1 cellular context compared by ENCODE assay signal in the genomic region with DNA sequence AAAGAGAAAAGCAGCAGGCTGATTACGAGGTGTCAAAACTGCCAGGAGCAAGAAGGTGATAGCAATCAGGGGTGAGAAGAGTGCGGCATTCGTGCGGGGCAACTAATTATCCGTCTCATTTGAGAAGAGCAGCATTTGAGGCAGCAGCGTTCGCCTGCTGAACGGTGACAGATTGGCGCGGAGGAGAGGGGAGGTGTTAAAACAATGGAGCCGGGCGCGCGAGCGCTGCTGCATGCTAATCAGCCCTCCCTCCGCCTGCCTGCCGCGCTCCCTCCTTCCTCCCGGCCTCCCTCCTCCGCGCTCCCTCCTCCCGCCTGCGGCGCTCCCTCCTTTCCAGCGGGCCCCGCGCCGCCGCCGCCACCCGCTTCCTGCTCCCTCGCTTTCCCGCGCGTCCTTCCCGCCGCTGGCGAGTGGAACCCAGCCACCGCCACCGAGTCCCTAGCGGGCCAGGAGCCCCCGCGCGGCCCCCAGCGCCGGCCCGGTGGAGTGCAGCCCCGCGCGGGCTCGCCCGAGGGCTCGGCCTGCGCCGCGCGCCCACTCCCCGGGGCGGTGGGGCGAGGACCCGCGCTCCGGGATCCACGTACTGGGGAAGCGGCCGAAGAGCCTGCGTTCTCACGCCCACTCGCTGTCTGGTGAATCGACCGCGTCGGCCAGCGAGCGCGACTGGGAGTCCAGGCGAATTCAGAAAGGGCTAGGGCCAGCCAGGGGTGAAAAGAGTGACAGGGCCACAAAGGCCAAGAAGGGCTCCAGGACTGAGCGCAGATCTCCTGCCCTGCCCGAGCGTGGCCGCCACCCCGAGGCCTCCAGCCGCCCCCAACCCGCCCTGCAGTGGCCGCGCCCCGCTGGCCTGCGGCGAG.
TF ChIP-seq lines count a peak whose summit lies in the region.

No MANE protein-coding gene starts in this region.

TF ChIP-seq in A549, 52 proteins besides CTCF, POLR2A, EP300 and RAD21 (continued from another document):
- TF ChIP-seq RCOR1 (IDR thresholded peaks at IDR 0.05; ENCODE audit: low read depth, low read length) (no peak), POLR2AphosphoS2 (conservative IDR thresholded peaks at IDR 0.05; ENCODE audit: low read length) (no peak), HOXB13 (CRISPR knock-in tag; IDR thresholded peaks at IDR 0.05; ENCODE audit: low read depth) (0 out of 2 replicates have a peak, but pooled peaks have one; percentile 49), FOXS1 (CRISPR knock-in tag; IDR thresholded peaks at IDR 0.05) (no peak), NR3C1 (IDR thresholded peaks at IDR 0.05) (no peak), MYC (IDR thresholded peaks at IDR 0.05; ENCODE audit: borderline replicate concordance, low read length) (no peak), JUNB (IDR thresholded peaks at IDR 0.05) (no peak), FOSB (CRISPR knock-in tag; IDR thresholded peaks at IDR 0.05) (no peak), FOSL2 (IDR thresholded peaks at IDR 0.05) (no peak), FOSL2 (CRISPR knock-in tag; IDR thresholded peaks at IDR 0.05) (no peak), SREBF2 (IDR thresholded peaks at IDR 0.05) (no peak), HOXB5 (CRISPR knock-in tag; IDR thresholded peaks at IDR 0.05) (0 out of 2 replicates have a peak, but pooled peaks have one; percentile 43), JUN (IDR thresholded peaks at IDR 0.05) (0 out of 5 replicates have a peak, but pooled peaks of 1 of the 2 experiments have one; percentile 24), RFX5 (IDR thresholded peaks at IDR 0.05) (no peak), NPAS2 (CRISPR knock-in tag; IDR thresholded peaks at IDR 0.05; ENCODE audit: borderline replicate concordance) (no peak), PHF8 (IDR thresholded peaks at IDR 0.05; ENCODE audit: borderline replicate concordance, low read depth) (no peak), KDM1A (IDR thresholded peaks at IDR 0.05; ENCODE audit: low read depth) (no peak), EHF (CRISPR knock-in tag; IDR thresholded peaks at IDR 0.05) (no peak), ZC3H11A (IDR thresholded peaks at IDR 0.05) (no peak), BHLHE40 (IDR thresholded peaks at IDR 0.05; ENCODE audit: low read depth, low read length) (no peak), MAFK (IDR thresholded peaks at IDR 0.05; ENCODE audit: partially characterized antibody) (no peak), TP53 (CRISPR knock-in tag; IDR thresholded peaks at IDR 0.05) (0 out of 2 replicates have a peak, but pooled peaks have one; percentile 34), SMC3 (IDR thresholded peaks at IDR 0.05) (no peak), ZNF302 (CRISPR knock-in tag; IDR thresholded peaks at IDR 0.05) (no peak), CEBPB (IDR thresholded peaks at IDR 0.05) (no peak), RNF2 (IDR thresholded peaks at IDR 0.05; ENCODE audit: borderline replicate concordance, low read depth) (no peak; the same call in 1 of the 2 replicates), HDAC2 (IDR thresholded peaks at IDR 0.05) (no peak), CHD4 (IDR thresholded peaks at IDR 0.05; ENCODE audit: borderline replicate concordance) (no peak), MAZ (IDR thresholded peaks at IDR 0.05; ENCODE audit: borderline replicate concordance, low read depth, low read length) (no peak), HEYL (CRISPR knock-in tag; IDR thresholded peaks at IDR 0.05) (no peak), EHMT2 (IDR thresholded peaks at IDR 0.05; ENCODE audit: low read depth) (no peak), ESRRA (IDR thresholded peaks at IDR 0.05; ENCODE audit: borderline replicate concordance, low read length) (no peak), HOXA7 (CRISPR knock-in tag; IDR thresholded peaks at IDR 0.05) (no peak), CBX2 (IDR thresholded peaks at IDR 0.05; ENCODE audit: borderline replicate concordance, low read depth) (no peak)
- TF ChIP-seq, protein P1, sequence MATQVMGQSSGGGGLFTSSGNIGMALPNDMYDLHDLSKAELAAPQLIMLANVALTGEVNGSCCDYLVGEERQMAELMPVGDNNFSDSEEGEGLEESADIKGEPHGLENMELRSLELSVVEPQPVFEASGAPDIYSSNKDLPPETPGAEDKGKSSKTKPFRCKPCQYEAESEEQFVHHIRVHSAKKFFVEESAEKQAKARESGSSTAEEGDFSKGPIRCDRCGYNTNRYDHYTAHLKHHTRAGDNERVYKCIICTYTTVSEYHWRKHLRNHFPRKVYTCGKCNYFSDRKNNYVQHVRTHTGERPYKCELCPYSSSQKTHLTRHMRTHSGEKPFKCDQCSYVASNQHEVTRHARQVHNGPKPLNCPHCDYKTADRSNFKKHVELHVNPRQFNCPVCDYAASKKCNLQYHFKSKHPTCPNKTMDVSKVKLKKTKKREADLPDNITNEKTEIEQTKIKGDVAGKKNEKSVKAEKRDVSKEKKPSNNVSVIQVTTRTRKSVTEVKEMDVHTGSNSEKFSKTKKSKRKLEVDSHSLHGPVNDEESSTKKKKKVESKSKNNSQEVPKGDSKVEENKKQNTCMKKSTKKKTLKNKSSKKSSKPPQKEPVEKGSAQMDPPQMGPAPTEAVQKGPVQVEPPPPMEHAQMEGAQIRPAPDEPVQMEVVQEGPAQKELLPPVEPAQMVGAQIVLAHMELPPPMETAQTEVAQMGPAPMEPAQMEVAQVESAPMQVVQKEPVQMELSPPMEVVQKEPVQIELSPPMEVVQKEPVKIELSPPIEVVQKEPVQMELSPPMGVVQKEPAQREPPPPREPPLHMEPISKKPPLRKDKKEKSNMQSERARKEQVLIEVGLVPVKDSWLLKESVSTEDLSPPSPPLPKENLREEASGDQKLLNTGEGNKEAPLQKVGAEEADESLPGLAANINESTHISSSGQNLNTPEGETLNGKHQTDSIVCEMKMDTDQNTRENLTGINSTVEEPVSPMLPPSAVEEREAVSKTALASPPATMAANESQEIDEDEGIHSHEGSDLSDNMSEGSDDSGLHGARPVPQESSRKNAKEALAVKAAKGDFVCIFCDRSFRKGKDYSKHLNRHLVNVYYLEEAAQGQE (IDR thresholded peaks at IDR 0.05) = no peak
- TF ChIP-seq, protein P2, sequence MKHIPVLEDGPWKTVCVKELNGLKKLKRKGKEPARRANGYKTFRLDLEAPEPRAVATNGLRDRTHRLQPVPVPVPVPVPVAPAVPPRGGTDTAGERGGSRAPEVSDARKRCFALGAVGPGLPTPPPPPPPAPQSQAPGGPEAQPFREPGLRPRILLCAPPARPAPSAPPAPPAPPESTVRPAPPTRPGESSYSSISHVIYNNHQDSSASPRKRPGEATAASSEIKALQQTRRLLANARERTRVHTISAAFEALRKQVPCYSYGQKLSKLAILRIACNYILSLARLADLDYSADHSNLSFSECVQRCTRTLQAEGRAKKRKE (CRISPR knock-in tag; IDR thresholded peaks at IDR 0.05; ENCODE audit: low read depth) = 0 out of 2 replicates have a peak, but pooled peaks have one; percentile 45
- TF ChIP-seq, protein P3, sequence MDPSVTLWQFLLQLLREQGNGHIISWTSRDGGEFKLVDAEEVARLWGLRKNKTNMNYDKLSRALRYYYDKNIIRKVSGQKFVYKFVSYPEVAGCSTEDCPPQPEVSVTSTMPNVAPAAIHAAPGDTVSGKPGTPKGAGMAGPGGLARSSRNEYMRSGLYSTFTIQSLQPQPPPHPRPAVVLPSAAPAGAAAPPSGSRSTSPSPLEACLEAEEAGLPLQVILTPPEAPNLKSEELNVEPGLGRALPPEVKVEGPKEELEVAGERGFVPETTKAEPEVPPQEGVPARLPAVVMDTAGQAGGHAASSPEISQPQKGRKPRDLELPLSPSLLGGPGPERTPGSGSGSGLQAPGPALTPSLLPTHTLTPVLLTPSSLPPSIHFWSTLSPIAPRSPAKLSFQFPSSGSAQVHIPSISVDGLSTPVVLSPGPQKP (IDR thresholded peaks at IDR 0.05; ENCODE audit: low read depth, low read length) = no peak
- TF ChIP-seq, protein P4, sequence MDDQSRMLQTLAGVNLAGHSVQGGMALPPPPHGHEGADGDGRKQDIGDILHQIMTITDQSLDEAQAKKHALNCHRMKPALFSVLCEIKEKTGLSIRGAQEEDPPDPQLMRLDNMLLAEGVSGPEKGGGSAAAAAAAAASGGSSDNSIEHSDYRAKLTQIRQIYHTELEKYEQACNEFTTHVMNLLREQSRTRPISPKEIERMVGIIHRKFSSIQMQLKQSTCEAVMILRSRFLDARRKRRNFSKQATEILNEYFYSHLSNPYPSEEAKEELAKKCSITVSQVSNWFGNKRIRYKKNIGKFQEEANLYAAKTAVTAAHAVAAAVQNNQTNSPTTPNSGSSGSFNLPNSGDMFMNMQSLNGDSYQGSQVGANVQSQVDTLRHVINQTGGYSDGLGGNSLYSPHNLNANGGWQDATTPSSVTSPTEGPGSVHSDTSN (IDR thresholded peaks at IDR 0.05) = no peak
- TF ChIP-seq, protein P5, sequence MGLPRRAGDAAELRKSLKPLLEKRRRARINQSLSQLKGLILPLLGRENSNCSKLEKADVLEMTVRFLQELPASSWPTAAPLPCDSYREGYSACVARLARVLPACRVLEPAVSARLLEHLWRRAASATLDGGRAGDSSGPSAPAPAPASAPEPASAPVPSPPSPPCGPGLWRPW (IDR thresholded peaks at IDR 0.05) = no peak
- TF ChIP-seq, protein P6, sequence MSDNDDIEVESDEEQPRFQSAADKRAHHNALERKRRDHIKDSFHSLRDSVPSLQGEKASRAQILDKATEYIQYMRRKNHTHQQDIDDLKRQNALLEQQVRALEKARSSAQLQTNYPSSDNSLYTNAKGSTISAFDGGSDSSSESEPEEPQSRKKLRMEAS (IDR thresholded peaks at IDR 0.05) = peak; percentile 94
- TF ChIP-seq, protein P7, sequence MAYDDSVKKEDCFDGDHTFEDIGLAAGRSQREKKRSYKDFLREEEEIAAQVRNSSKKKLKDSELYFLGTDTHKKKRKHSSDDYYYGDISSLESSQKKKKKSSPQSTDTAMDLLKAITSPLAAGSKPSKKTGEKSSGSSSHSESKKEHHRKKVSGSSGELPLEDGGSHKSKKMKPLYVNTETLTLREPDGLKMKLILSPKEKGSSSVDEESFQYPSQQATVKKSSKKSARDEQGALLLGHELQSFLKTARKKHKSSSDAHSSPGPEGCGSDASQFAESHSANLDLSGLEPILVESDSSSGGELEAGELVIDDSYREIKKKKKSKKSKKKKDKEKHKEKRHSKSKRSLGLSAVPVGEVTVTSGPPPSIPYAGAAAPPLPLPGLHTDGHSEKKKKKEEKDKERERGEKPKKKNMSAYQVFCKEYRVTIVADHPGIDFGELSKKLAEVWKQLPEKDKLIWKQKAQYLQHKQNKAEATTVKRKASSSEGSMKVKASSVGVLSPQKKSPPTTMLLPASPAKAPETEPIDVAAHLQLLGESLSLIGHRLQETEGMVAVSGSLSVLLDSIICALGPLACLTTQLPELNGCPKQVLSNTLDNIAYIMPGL (CRISPR knock-in tag; IDR thresholded peaks at IDR 0.05; ENCODE audit: borderline replicate concordance) = no peak
